ENCODE assay signal across 17 cellular contexts in genomic region chr2:8956789-8957188, GRCh38.
"Had no signal": no experiment of that assay in that cellular context is flagged by ENCODE, and none has a peak within 500 bp of the region (broad histone marks: within the 10 kb centered on the region; RNA-seq: fewer than 3 reads in every experiment).

No MANE protein-coding gene starts in this region.

- H3K9ac ChIP-seq: neural progenitor cell, parathyroid adenoma had no signal

- DNase-seq: activated CD4-positive, alpha-beta T cell treated with anti-CD3 and anti-CD28 coated beads for 1 hour; activated CD8-positive, alpha-beta memory T cell treated with anti-CD3 and anti-CD28 coated beads, Interleukin-2, amount 50 U/mL, for 4 hours; activated CD8-positive, alpha-beta T cell treated with anti-CD3 and anti-CD28 coated beads for 36 hours; activated naive CD8-positive, alpha-beta T cell treated with anti-CD3 and anti-CD28 coated beads, Interleukin-2, amount 50 U/mL, for 24 hours; activated T-cell treated with anti-CD3 and anti-CD28 coated beads, Interleukin-2, amount 50 U/mL, for 72 hours; dermis blood vessel endothelial cell; kidney glomerular epithelial cell; retina; stimulated activated CD4-positive, alpha-beta T cell treated with anti-CD3 and anti-CD28 coated beads, Interleukin-4, amount 100 ng/mL, for 4 hours; stimulated activated naive CD8-positive, alpha-beta T cell treated with anti-CD3 and anti-CD28 coated beads, Interleukin-15, amount 100 ng/mL, for 72 hours; T-helper 9 cell; testis had no signal

- H3K4me3 ChIP-seq: esophagus muscularis mucosa, gastroesophageal sphincter, neural progenitor cell, skin epidermis, testis had no signal

- H3K4me1 ChIP-seq: gastroesophageal sphincter, neural progenitor cell, testis had no signal

- ATAC-seq: activated CD8-positive, alpha-beta T cell treated with anti-CD3 and anti-CD28 coated beads for 36 hours; activated naive CD8-positive, alpha-beta T cell treated with anti-CD3 and anti-CD28 coated beads, Interleukin-2, amount 50 U/mL, for 24 hours; activated T-cell treated with anti-CD3 and anti-CD28 coated beads, Interleukin-2, amount 50 U/mL, for 72 hours; gastroesophageal sphincter; stimulated activated naive CD8-positive, alpha-beta T cell treated with anti-CD3 and anti-CD28 coated beads, Interleukin-15, amount 100 ng/mL, for 72 hours had no signal

- H3K9me3 ChIP-seq: testis had no signal

- H3K27ac ChIP-seq: esophagus muscularis mucosa, gastroesophageal sphincter, neural progenitor cell, parathyroid adenoma, skin epidermis, testis had no signal

- H3K27me3 ChIP-seq: esophagus muscularis mucosa, gastroesophageal sphincter, neural progenitor cell, testis had no signal

- H3K4me2 ChIP-seq: neural progenitor cell had no signal

- H2AFZ ChIP-seq: neural progenitor cell, parathyroid adenoma had no signal
